ENCODE assay signal across 1 cellular context in genomic region chr12:98503593-98504367, GRCh38.
TF ChIP-seq lines count a peak whose summit lies in the region.

No MANE protein-coding gene starts in this region.

TF ChIP-seq in K562, 482 proteins besides CTCF, POLR2A, EP300 and RAD21 (continued from another document and continues in another):
- TF ChIP-seq TFAP4 (CRISPR knock-in tag; IDR thresholded peaks at IDR 0.05; ENCODE audit: borderline replicate concordance): peak; percentile 75; the same call in 1 of the 2 replicates
- peak; percentile 96 for TF ChIP-seq ZNF384 (IDR thresholded peaks at IDR 0.05; ENCODE audit: low read depth, low read length)
- TF ChIP-seq PKNOX1 (IDR thresholded peaks at IDR 0.05): 0 out of 2 replicates have a peak, but pooled peaks have one; percentile 40
- no peak for TF ChIP-seq ZNF512 (tag; IDR thresholded peaks at IDR 0.05)
- peak; percentile 22 to 84; a peak in 2 of 4 replicates for TF ChIP-seq RCOR1 (IDR thresholded peaks at IDR 0.05; ENCODE audit: borderline replicate concordance in 1 of 2, low read depth in 2 of 2, low read length in 2 of 2)
- TF ChIP-seq NUFIP1 (IDR thresholded peaks at IDR 0.05; ENCODE audit: partially characterized antibody): peak; percentile 60
- no peak for TF ChIP-seq GMEB1 (CRISPR knock-in tag; IDR thresholded peaks at IDR 0.05)
- TF ChIP-seq TCFL5 (CRISPR knock-in tag; conservative IDR thresholded peaks at IDR 0.05): no peak
- TF ChIP-seq SRSF7 (optimal IDR thresholded peaks at IDR 0.05; ENCODE audit: low read depth, low read length): no peak
- no peak for TF ChIP-seq USF2 (CRISPR knock-in tag; IDR thresholded peaks at IDR 0.05)
- TF ChIP-seq ZNF140 (CRISPR knock-in tag; IDR thresholded peaks at IDR 0.05): no peak
- peak; percentile 90 for TF ChIP-seq POLR2G (IDR thresholded peaks at IDR 0.05; ENCODE audit: low read depth, low read length)
- TF ChIP-seq JUN (IDR thresholded peaks at IDR 0.05; ENCODE audit: borderline replicate concordance, low read depth, low read length): peak; percentile 58; the same call in 1 of the 2 replicates
- no peak for TF ChIP-seq JUN (CRISPR knock-in tag; IDR thresholded peaks at IDR 0.05; ENCODE audit: borderline replicate concordance)
- TF ChIP-seq CREB1 (IDR thresholded peaks at IDR 0.05): peak; percentile 24
- TF ChIP-seq CREB1 (CRISPR knock-in tag; IDR thresholded peaks at IDR 0.05): no peak; the same call in 1 of the 2 replicates
- no peak for TF ChIP-seq E4F1 (CRISPR knock-in tag; IDR thresholded peaks at IDR 0.05; ENCODE audit: borderline replicate concordance)
- 0 out of 2 replicates have a peak, but pooled peaks have one; percentile 7 for TF ChIP-seq ZNF449 (CRISPR knock-in tag; IDR thresholded peaks at IDR 0.05)
- no peak for TF ChIP-seq ZNF77 (CRISPR knock-in tag; IDR thresholded peaks at IDR 0.05)
- no peak; the same call in 1 of the 2 replicates for TF ChIP-seq BMI1 (IDR thresholded peaks at IDR 0.05; ENCODE audit: low read length)
- peak in 1 of 2 experiments; percentile 71 for TF ChIP-seq AFF1 (IDR thresholded peaks at IDR 0.05; ENCODE audit: low read depth in 1 of 2, partially characterized antibody in 2 of 2)
- peak; percentile 18; the same call in 1 of the 2 replicates for TF ChIP-seq DEAF1 (CRISPR knock-in tag; IDR thresholded peaks at IDR 0.05)
- TF ChIP-seq POLR2AphosphoS2 (IDR thresholded peaks at IDR 0.05; ENCODE audit: low read length): peak; percentile 67; the same call in 1 of the 2 replicates
- TF ChIP-seq DIDO1 (tag; IDR thresholded peaks at IDR 0.05; ENCODE audit: low read depth): 0 out of 2 replicates have a peak, but pooled peaks have one; percentile 47
- no peak for TF ChIP-seq BCLAF1 (IDR thresholded peaks at IDR 0.05; ENCODE audit: borderline replicate concordance in 1 of 2, control insufficient read depth in 1 of 2, low read depth in 2 of 2, low read length in 1 of 2)
- TF ChIP-seq ZNF668 (CRISPR knock-in tag; IDR thresholded peaks at IDR 0.05): peak; percentile 67; the same call in 1 of the 2 replicates
- TF ChIP-seq ZFP36 (IDR thresholded peaks at IDR 0.05; ENCODE audit: low read depth, low read length, partially characterized antibody): peak; percentile 69
- TF ChIP-seq SRSF9 (IDR thresholded peaks at IDR 0.05; ENCODE audit: borderline replicate concordance, low read depth, low read length): no peak
- TF ChIP-seq MYBL2 (IDR thresholded peaks at IDR 0.05; ENCODE audit: low read depth): peak; percentile 28; the same call in 1 of the 2 replicates
- TF ChIP-seq MYBL2 (CRISPR knock-in tag; IDR thresholded peaks at IDR 0.05; ENCODE audit: borderline replicate concordance): no peak
- no peak for TF ChIP-seq KHSRP (IDR thresholded peaks at IDR 0.05)
- no peak for TF ChIP-seq ZNF146 (CRISPR knock-in tag; IDR thresholded peaks at IDR 0.05; ENCODE audit: unreplicated experiment)
- no peak for TF ChIP-seq ELK1 (CRISPR knock-in tag; IDR thresholded peaks at IDR 0.05)
- no peak for TF ChIP-seq ZNF347 (CRISPR knock-in tag; IDR thresholded peaks at IDR 0.05; ENCODE audit: low read depth)
- no peak for TF ChIP-seq MTF1 (CRISPR knock-in tag; IDR thresholded peaks at IDR 0.05; ENCODE audit: borderline replicate concordance)
- TF ChIP-seq TEAD4 (IDR thresholded peaks at IDR 0.05; ENCODE audit: low read length): peak; percentile 85
- no peak for TF ChIP-seq TEAD4 (CRISPR knock-in tag; IDR thresholded peaks at IDR 0.05; ENCODE audit: borderline replicate concordance)
- TF ChIP-seq ELF4 (CRISPR knock-in tag; IDR thresholded peaks at IDR 0.05): 0 out of 2 replicates have a peak, but pooled peaks have one; percentile 44
- TF ChIP-seq BRD9 (IDR thresholded peaks at IDR 0.05; ENCODE audit: low read depth, partially characterized antibody): peak; percentile 86
